Comparison of ENCODE assay signal across 17 cellular contexts in the genomic region with DNA sequence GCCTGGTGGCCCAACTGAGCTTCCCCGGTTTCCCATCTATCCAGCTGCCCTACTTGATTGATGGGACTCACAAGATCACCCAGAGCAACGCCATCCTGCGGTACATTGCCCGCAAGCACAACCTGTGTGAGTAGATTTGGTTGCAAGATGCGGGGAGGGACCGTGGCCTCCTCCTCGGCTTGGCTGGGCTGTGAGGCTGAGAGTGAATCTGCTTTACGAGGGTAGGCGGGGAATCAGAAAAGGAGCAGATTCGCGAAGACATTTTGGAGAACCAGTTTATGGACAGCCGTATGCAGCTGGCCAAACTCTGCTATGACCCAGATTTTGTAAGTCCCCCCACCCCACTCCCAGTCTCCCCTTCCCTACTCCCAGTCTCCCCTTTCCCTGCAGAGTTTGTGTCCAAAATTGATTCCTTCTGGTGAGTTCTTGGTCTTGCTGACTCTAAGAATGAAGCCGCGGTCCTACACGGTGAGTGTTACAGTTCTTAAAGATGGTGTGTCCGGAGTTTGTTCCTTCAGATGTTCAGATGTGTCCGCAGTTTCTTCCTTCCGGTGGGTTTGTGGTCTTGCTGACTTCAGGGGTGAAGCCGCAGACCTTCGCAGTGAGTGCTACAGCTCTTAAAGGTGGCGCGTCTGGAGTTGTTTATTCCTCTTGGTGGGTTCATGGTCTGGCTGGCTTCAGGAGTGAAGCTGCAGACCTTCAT. TPM values are rescaled to one million over a fixed set of nuclear protein-coding genes. Genes with fewer than 3 reads are reported as not detected.
DNase-seq lines count a peak whose midpoint lies in the region; ATAC-seq, FAIRE-seq and TF ChIP-seq lines count a peak whose summit lies in the region.
"Had no signal": no experiment of that assay in that cellular context is flagged by ENCODE, and none has a peak within 500 bp of the region (broad histone marks: within the 10 kb centered on the region; RNA-seq: fewer than 3 reads in every experiment).

No MANE protein-coding gene starts in this region.

- peaks cover 16 to 30% (median 25%) of the 10 kb centered on the region in 3 donors for H3K4me1 Mint-ChIP-seq in CD8-positive, alpha-beta memory T cell
- H3K4me1 Mint-ChIP-seq in IgD-negative memory B cell, result peaks cover 0 to 12% (median 8%) of the 10 kb centered on the region in 3 donors
- no peaks in the 10 kb centered on the region for H3K4me1 Mint-ChIP-seq in astrocyte (ENCODE audit: low read depth, unreplicated experiment)
- H3K4me1 Mint-ChIP-seq in neural progenitor cell, result peaks cover 12% of the 10 kb centered on the region
- no peaks in the 10 kb centered on the region for H3K4me1 Mint-ChIP-seq in Calu3 (ENCODE audit: low read depth, unreplicated experiment)

- TF ChIP-seq CTCF in astrocyte (IDR thresholded peaks at IDR 0.05; ENCODE audit: insufficient read depth, low read depth, low read length) (no peak), neural progenitor cell (IDR thresholded peaks at IDR 0.05) (no peak), uterus (IDR thresholded peaks at IDR 0.05) (no peak), Calu3 (IDR thresholded peaks at IDR 0.05; ENCODE audit: unreplicated experiment) (no peak)

- intact Hi-C loops in uterus (cut with DNase I; ENCODE audit: low total_unique reads), result no loop called here
- intact Hi-C loops in Calu3 (cut with micrococcal nuclease; ENCODE audit: unreplicated experiment), result no loop called here

- no peaks in the 10 kb centered on the region for H3K36me3 ChIP-seq in CD8-positive, alpha-beta memory T cell (ENCODE audit: insufficient read depth, low read length)
- no peaks in the 10 kb centered on the region for H3K36me3 ChIP-seq in astrocyte (ENCODE audit: insufficient read depth, low read length)
- H3K36me3 ChIP-seq in neural progenitor cell, result no peaks in the 10 kb centered on the region
- H3K36me3 ChIP-seq in uterus, result no peaks in the 10 kb centered on the region

- no peak for FAIRE-seq in astrocyte (lab: Jason Lieb, UNC)
- FAIRE-seq: GM19239 had no signal

- H2AFZ ChIP-seq in astrocyte (ENCODE audit: low read depth, low read length) (no peak overlapping the region), neural progenitor cell (replicated peaks) (no peak overlapping the region)

- peaks cover 4% of the 10 kb centered on the region for H3K4me1 ChIP-seq in CD8-positive, alpha-beta memory T cell (ENCODE audit: insufficient read depth, low read length)
- H3K4me1 ChIP-seq in astrocyte (ENCODE audit: insufficient read depth, low read length) (peaks cover 4% of the 10 kb centered on the region), neural progenitor cell (peaks cover 6% of the 10 kb centered on the region), uterus (no peaks in the 10 kb centered on the region)

- no peaks in the 10 kb centered on the region for H3K9me3 Mint-ChIP-seq in CD8-positive, alpha-beta memory T cell
- H3K9me3 Mint-ChIP-seq in IgD-negative memory B cell, result no peaks in the 10 kb centered on the region
- peaks cover 2% of the 10 kb centered on the region for H3K9me3 Mint-ChIP-seq in astrocyte (ENCODE audit: unreplicated experiment)
- peaks cover 4% of the 10 kb centered on the region for H3K9me3 Mint-ChIP-seq in neural progenitor cell
- H3K9me3 Mint-ChIP-seq in Calu3 (ENCODE audit: low read depth, unreplicated experiment), result no peaks in the 10 kb centered on the region

- no peak for DNase-seq in CD8-positive, alpha-beta memory T cell
- DNase-seq in astrocyte (ENCODE audit: low read depth) (no peak), neural progenitor cell (ENCODE audit: low spot score) (no peak), uterus (no peak), putamen (ENCODE audit: low spot score) (no peak), Calu3 (no peak)
- DNase-seq: activated CD4-positive, CD25-positive, alpha-beta regulatory T cell treated with anti-CD3 and anti-CD28 coated beads, Interleukin-2, amount 50 U/mL, for 72 hours; dermis blood vessel endothelial cell; H9; lower lobe of right lung; psoas muscle; SHP77 treated with DMSO at 0.1 percent for 48 hours; stimulated activated CD4-positive, alpha-beta T cell treated with anti-CD3 and anti-CD28 coated beads, Interleukin-4, amount 100 ng/mL, for 24 hours had no signal

- BruUV-seq in Calu3 (replicated peaks; lab: Mats Ljungman, UMichigan), result no TSS peak

- H3F3A ChIP-seq in neural progenitor cell (ENCODE audit: low read depth), result no peaks in the 10 kb centered on the region

- H3K4me3 ChIP-seq in CD8-positive, alpha-beta memory T cell (ENCODE audit: low read length), result no peak overlapping the region
- H3K4me3 ChIP-seq in astrocyte (ENCODE audit: insufficient read depth, low read depth, low read length), result no peak overlapping the region
- H3K4me3 ChIP-seq in neural progenitor cell, result no peak overlapping the region
- H3K4me3 ChIP-seq in uterus, result no peak overlapping the region

- no peaks in the 10 kb centered on the region for H4K20me1 ChIP-seq in astrocyte (ENCODE audit: insufficient read depth, low read length)
- no peaks in the 10 kb centered on the region for H4K20me1 ChIP-seq in neural progenitor cell (ENCODE audit: low read depth)

- peaks cover 0 to 4% (median 0%) of the 10 kb centered on the region in 3 donors for H3K36me3 Mint-ChIP-seq in CD8-positive, alpha-beta memory T cell
- H3K36me3 Mint-ChIP-seq in IgD-negative memory B cell (peaks cover 8% of the 10 kb centered on the region), astrocyte (ENCODE audit: low read depth, unreplicated experiment) (peaks cover 8% of the 10 kb centered on the region), neural progenitor cell (peaks cover 5% of the 10 kb centered on the region), Calu3 (ENCODE audit: insufficient read depth, unreplicated experiment) (no peaks in the 10 kb centered on the region)

- H3K27me3 Mint-ChIP-seq in CD8-positive, alpha-beta memory T cell, result peaks cover 7% of the 10 kb centered on the region in 2 donors
- H3K27me3 Mint-ChIP-seq in IgD-negative memory B cell, result no peaks in the 10 kb centered on the region
- H3K27me3 Mint-ChIP-seq in astrocyte (ENCODE audit: low read depth, unreplicated experiment), result peaks cover 22% of the 10 kb centered on the region
- H3K27me3 Mint-ChIP-seq in neural progenitor cell (ENCODE audit: insufficient read depth, low read depth), result peaks cover 2% of the 10 kb centered on the region
- no peaks in the 10 kb centered on the region for H3K27me3 Mint-ChIP-seq in Calu3 (ENCODE audit: unreplicated experiment)

- CTCF ChIA-PET in CD8-positive, alpha-beta memory T cell (lab: Charles Lee), result interaction anchor here (1.2 to 1.7 kb wide), 2 partner anchors 20 to 29 kb away, joined by 3 read pairs; no protein-coding TSS in a partner anchor
- CTCF ChIA-PET in Calu3 (lab: Charles Lee), result interaction anchor here (1.5 kb wide), 1 partner anchor 14 kb away, joined by 6 read pairs; the partner anchor contains the start of gene GSTM4

- H3K9ac ChIP-seq in astrocyte (ENCODE audit: low read length) (no peak overlapping the region), neural progenitor cell (no peak overlapping the region)

- POLR2A ChIA-PET in CD8-positive, alpha-beta memory T cell (lab: Charles Lee), result interaction anchor here (0.5 kb wide), 1 partner anchor 103 kb away, joined by 4 read pairs; no protein-coding TSS in a partner anchor

- H3K27ac Mint-ChIP-seq in CD8-positive, alpha-beta memory T cell, result peak overlapping the region; percentile 30 to 89 (median 46)
- peak overlapping the region in 1 of 3 donors; percentile 9 for H3K27ac Mint-ChIP-seq in IgD-negative memory B cell
- H3K27ac Mint-ChIP-seq in astrocyte (ENCODE audit: unreplicated experiment), result peak overlapping the region; percentile 47
- peak overlapping the region; percentile 34 for H3K27ac Mint-ChIP-seq in neural progenitor cell
- H3K27ac Mint-ChIP-seq in Calu3 (ENCODE audit: unreplicated experiment), result no peak overlapping the region

- no peak overlapping the region for H3K27ac ChIP-seq in CD8-positive, alpha-beta memory T cell (ENCODE audit: low read depth, low read length)
- H3K27ac ChIP-seq in astrocyte (ENCODE audit: low read depth, low read length) (no peak overlapping the region), neural progenitor cell (no peak overlapping the region), uterus (no peak overlapping the region)
- H3K27ac ChIP-seq: lower lobe of right lung had no signal

- H3K4me2 ChIP-seq in astrocyte (ENCODE audit: low read length) (no peak overlapping the region), neural progenitor cell (no peak overlapping the region)

- peak overlapping the region; percentile 22 to 79 (median 63) for H3K4me3 Mint-ChIP-seq in CD8-positive, alpha-beta memory T cell
- H3K4me3 Mint-ChIP-seq in IgD-negative memory B cell (peak overlapping the region; percentile 10 to 89 (median 61)), astrocyte (ENCODE audit: unreplicated experiment) (no peak overlapping the region), neural progenitor cell (peak overlapping the region; percentile 65), Calu3 (ENCODE audit: low read depth, unreplicated experiment) (no peak overlapping the region)

- no peak for TF ChIP-seq POLR2A in uterus (IDR thresholded peaks at IDR 0.05)

- no peak for ATAC-seq in GM18907 (IDR thresholded peaks at IDR 0.05; ENCODE audit: unreplicated experiment)
- ATAC-seq: psoas muscle had no signal

- no peaks in the 10 kb centered on the region for H3K27me3 ChIP-seq in CD8-positive, alpha-beta memory T cell (ENCODE audit: insufficient read depth, low read length, poor library complexity, severe bottlenecking)
- H3K27me3 ChIP-seq in astrocyte (ENCODE audit: insufficient read depth, low read length) (no peaks in the 10 kb centered on the region), neural progenitor cell (no peaks in the 10 kb centered on the region), uterus (no peaks in the 10 kb centered on the region)

- H3K79me2 ChIP-seq in astrocyte (ENCODE audit: insufficient read depth, low read length) (no peaks in the 10 kb centered on the region), neural progenitor cell (ENCODE audit: low read depth) (no peaks in the 10 kb centered on the region)

- H3K9me3 ChIP-seq in CD8-positive, alpha-beta memory T cell (ENCODE audit: low read length), result no peaks in the 10 kb centered on the region
- no peaks in the 10 kb centered on the region for H3K9me3 ChIP-seq in astrocyte (ENCODE audit: insufficient read depth, low read depth, low read length)
- no peaks in the 10 kb centered on the region for H3K9me3 ChIP-seq in neural progenitor cell (ENCODE audit: low read depth)
- no peaks in the 10 kb centered on the region for H3K9me3 ChIP-seq in uterus
- H3K9me3 ChIP-seq: lower lobe of right lung, psoas muscle had no signal

RNA-seq across cellular contexts. Expression of gene GSTM2, which starts 1.5 kb away (rescaled TPM):
- 1 to 10 TPM; 2.7 to 3.1 TPM for total RNA-seq in CD8-positive, alpha-beta memory T cell
- 2.6 TPM for polyA plus RNA-seq in CD8-positive, alpha-beta memory T cell
- 11.6 TPM for polyA plus RNA-seq in IgD-negative memory B cell
- total RNA-seq in astrocyte (11.8 and 13.4 TPM in 2 replicates), neural progenitor cell (ENCODE audit: low replicate concordance) (15.6 and 24.2 TPM in 2 replicates), uterus (100 to 1,000 TPM in 1 of 4 donors, 10 to 100 TPM in 3; 32.1 to 154 (median 72.1) TPM), Calu3 (2022) (2.5 and 3.2 TPM in 2 replicates)

RNA-seq across cellular contexts. Expression of gene GSTM4, which starts 13.5 kb away (rescaled TPM):
- total RNA-seq in CD8-positive, alpha-beta memory T cell, result 1 to 10 TPM; 1.6 to 2.7 TPM
- polyA plus RNA-seq in CD8-positive, alpha-beta memory T cell, result 4.4 TPM
- 22.3 TPM for polyA plus RNA-seq in IgD-negative memory B cell
- total RNA-seq in astrocyte (4.4 and 4.6 TPM in 2 replicates), neural progenitor cell (ENCODE audit: low replicate concordance) (4.3 and 17.3 TPM in 2 replicates), uterus (10 to 100 TPM in 3 of 4 donors, 1 to 10 TPM in 1; 7.6 to 43.5 (median 20.7) TPM), Calu3 (2022) (12.6 and 13.6 TPM in 2 replicates)

RNA-seq across cellular contexts. Expression of gene GSTM1, which starts 18.2 kb away (rescaled TPM):
- not detected for total RNA-seq in CD8-positive, alpha-beta memory T cell
- not detected for polyA plus RNA-seq in CD8-positive, alpha-beta memory T cell
- polyA plus RNA-seq in IgD-negative memory B cell, result not detected
- not detected in 2 replicates for total RNA-seq in astrocyte
- 13.8 and 20.8 TPM in 2 replicates for total RNA-seq in neural progenitor cell (ENCODE audit: low replicate concordance)
- total RNA-seq in uterus, result 1 to 10 TPM in 1 of 4 donors, not detected in 3; 9.4 TPM
- 15.4 TPM in 2 replicates for total RNA-seq in Calu3 (2022)
- total RNA-seq: glomerular endothelial cell, lower lobe of right lung had no signal

RNA-seq across cellular contexts. Expression of gene GSTM5, which starts 42.7 kb away (rescaled TPM):
- total RNA-seq in CD8-positive, alpha-beta memory T cell, result not detected
- polyA plus RNA-seq in CD8-positive, alpha-beta memory T cell, result not detected
- polyA plus RNA-seq in IgD-negative memory B cell, result not detected
- total RNA-seq in astrocyte (not detected in 2 replicates), neural progenitor cell (ENCODE audit: low replicate concordance) (0.62 TPM in 1 of 2 replicates, not detected in the other), uterus (10 to 100 TPM in 3 of 4 donors, under 1 TPM in 1; 0.51 to 24.8 (median 22.3) TPM), Calu3 (2022) (not detected in 2 replicates)
- total RNA-seq: glomerular endothelial cell, H9 had no signal

RNA-seq across cellular contexts. Expression of gene AMPD2, which starts 49.8 kb away (rescaled TPM):
- 10 to 100 TPM; 69.1 to 91.1 TPM for total RNA-seq in CD8-positive, alpha-beta memory T cell
- 36.0 TPM for polyA plus RNA-seq in CD8-positive, alpha-beta memory T cell
- polyA plus RNA-seq in IgD-negative memory B cell, result 40.7 TPM
- 155 and 156 TPM in 2 replicates for total RNA-seq in astrocyte
- 22.9 and 49.8 TPM in 2 replicates for total RNA-seq in neural progenitor cell (ENCODE audit: low replicate concordance)
- total RNA-seq in uterus, result 10 to 100 TPM; 30.9 to 91.2 (median 73.2) TPM
- total RNA-seq in Calu3 (2022), result 34.0 and 54.6 TPM in 2 replicates

Comparison
In these comparisons a context has a peak if more than half of its experiments do, and no peak if none do; other contexts are left out.
1. H3K4me3 Mint-ChIP-seq: peak in CD8-positive, alpha-beta memory T cell (7 of 7), IgD-negative memory B cell (4 of 4) and neural progenitor cell (single experiment); none in astrocyte (single experiment) and Calu3 (single experiment).